In genomic region chr4:123553279-123553678, GRCh38 we compare ENCODE assay signal across 17 cellular contexts.
DNase-seq lines count a peak whose midpoint lies in the region; ATAC-seq and TF ChIP-seq lines count a peak whose summit lies in the region.
"Had no signal": no experiment of that assay in that cellular context is flagged by ENCODE, and none has a peak within 500 bp of the region (broad histone marks: within the 10 kb centered on the region; RNA-seq: fewer than 3 reads in every experiment).

No MANE protein-coding gene starts in this region.

- H3K27me3 Mint-ChIP-seq in activated CD8-positive, alpha-beta T cell treated with anti-CD3 and anti-CD28 coated beads, Interleukin-2, amount 10 ng/mL, durations not matched to agents 7 days and 5 days (ENCODE audit: low read depth) = no peaks in the 10 kb centered on the region
- H3K27me3 Mint-ChIP-seq in activated CD8-positive, alpha-beta T cell treated with anti-CD3 and anti-CD28 coated beads for 36 hours = no peaks in the 10 kb centered on the region
- no peaks in the 10 kb centered on the region for H3K27me3 Mint-ChIP-seq in dendritic cell treated with granulocyte-macrophage colony-stimulating factor and Interleukin-4, amounts not matched to agents 40 ng/mL and 50 ng/mL, for 4 days
- H3K27me3 Mint-ChIP-seq: effector memory CD8-positive, alpha-beta T cell had no signal

- H3K36me3 Mint-ChIP-seq in activated CD8-positive, alpha-beta T cell treated with anti-CD3 and anti-CD28 coated beads, Interleukin-2, amount 10 ng/mL, durations not matched to agents 7 days and 5 days (ENCODE audit: low read depth) = peaks cover 3% of the 10 kb centered on the region
- H3K36me3 Mint-ChIP-seq in activated CD8-positive, alpha-beta T cell treated with anti-CD3 and anti-CD28 coated beads for 36 hours (ENCODE audit: low read depth) = no peaks in the 10 kb centered on the region
- no peaks in the 10 kb centered on the region for H3K36me3 Mint-ChIP-seq in dendritic cell treated with granulocyte-macrophage colony-stimulating factor and Interleukin-4, amounts not matched to agents 40 ng/mL and 50 ng/mL, for 4 days (ENCODE audit: low read depth)
- no peaks in the 10 kb centered on the region for H3K36me3 Mint-ChIP-seq in stimulated activated effector memory CD8-positive, alpha-beta T cell treated with anti-CD3 and anti-CD28 coated beads, Interleukin-12 subunit alpha, Interleukin-12 subunit beta, amount 100 ng/mL, for 72 hours
- H3K36me3 Mint-ChIP-seq: T-cell had no signal

- no peak for ATAC-seq in activated CD8-positive, alpha-beta T cell treated with anti-CD3 and anti-CD28 coated beads, Interleukin-2, amount 10 ng/mL, durations not matched to agents 7 days and 5 days
- ATAC-seq in activated CD8-positive, alpha-beta T cell treated with anti-CD3 and anti-CD28 coated beads for 36 hours = no peak
- ATAC-seq in stimulated activated effector memory CD8-positive, alpha-beta T cell treated with anti-CD3 and anti-CD28 coated beads, Interleukin-12 subunit alpha, Interleukin-12 subunit beta, amount 100 ng/mL, for 72 hours = peak; percentile 32
- ATAC-seq: effector memory CD8-positive, alpha-beta T cell; left ventricle myocardium superior; T-cell had no signal

- no peaks in the 10 kb centered on the region for H3K9me3 Mint-ChIP-seq in activated CD8-positive, alpha-beta T cell treated with anti-CD3 and anti-CD28 coated beads, Interleukin-2, amount 10 ng/mL, durations not matched to agents 7 days and 5 days (ENCODE audit: insufficient read depth)
- peaks cover 9% of the 10 kb centered on the region for H3K9me3 Mint-ChIP-seq in activated CD8-positive, alpha-beta T cell treated with anti-CD3 and anti-CD28 coated beads for 36 hours
- H3K9me3 Mint-ChIP-seq in dendritic cell treated with granulocyte-macrophage colony-stimulating factor and Interleukin-4, amounts not matched to agents 40 ng/mL and 50 ng/mL, for 4 days = peaks cover 8% of the 10 kb centered on the region
- peaks cover 2% of the 10 kb centered on the region for H3K9me3 Mint-ChIP-seq in stimulated activated effector memory CD8-positive, alpha-beta T cell treated with anti-CD3 and anti-CD28 coated beads, Interleukin-12 subunit alpha, Interleukin-12 subunit beta, amount 100 ng/mL, for 72 hours
- H3K9me3 Mint-ChIP-seq: effector memory CD8-positive, alpha-beta T cell had no signal

- CTCF ChIA-PET in activated CD8-positive, alpha-beta T cell treated with anti-CD3 and anti-CD28 coated beads, Interleukin-2, amount 10 ng/mL, durations not matched to agents 7 days and 5 days (lab: Charles Lee) = interaction anchor here (1.2 to 1.3 kb wide), 2 partner anchors 11 to 153 kb away, joined by 3 to 7 read pairs; no protein-coding TSS in a partner anchor
- CTCF ChIA-PET in activated CD8-positive, alpha-beta T cell treated with anti-CD3 and anti-CD28 coated beads for 36 hours (lab: Charles Lee) = interaction anchor here (1.3 to 1.9 kb wide), 2 partner anchors 11 to 31 kb away, joined by 3 to 15 read pairs; no protein-coding TSS in a partner anchor

- TF ChIP-seq CTCF in activated CD8-positive, alpha-beta T cell treated with anti-CD3 and anti-CD28 coated beads for 36 hours (IDR thresholded peaks at IDR 0.05) = no peak
- no peak for TF ChIP-seq CTCF in GM13976 (IDR thresholded peaks at IDR 0.05; ENCODE audit: borderline replicate concordance, control extremely low read depth, extremely low read depth, insufficient read depth, missing control alignments)

- intact Hi-C loops in activated CD8-positive, alpha-beta T cell treated with anti-CD3 and anti-CD28 coated beads for 36 hours (cut with micrococcal nuclease) = no loop called here
- intact Hi-C loops in dendritic cell treated with granulocyte-macrophage colony-stimulating factor and Interleukin-4, amounts not matched to agents 40 ng/mL and 50 ng/mL, for 4 days (cut with micrococcal nuclease) = no loop called here

- in situ Hi-C loops in GM13976 (cut with MboI; ENCODE audit: low sequenced_read_pairs, unreplicated experiment) = loop anchor here (25.0 kb wide), 1 partner anchor 441 kb away; no protein-coding TSS in a partner anchor

- H3K27ac Mint-ChIP-seq in activated CD8-positive, alpha-beta T cell treated with anti-CD3 and anti-CD28 coated beads, Interleukin-2, amount 10 ng/mL, durations not matched to agents 7 days and 5 days = peak overlapping the region; percentile 31
- no peak overlapping the region for H3K27ac Mint-ChIP-seq in activated CD8-positive, alpha-beta T cell treated with anti-CD3 and anti-CD28 coated beads for 36 hours
- peak overlapping the region; percentile 16 for H3K27ac Mint-ChIP-seq in dendritic cell treated with granulocyte-macrophage colony-stimulating factor and Interleukin-4, amounts not matched to agents 40 ng/mL and 50 ng/mL, for 4 days
- peak overlapping the region; percentile 29 for H3K27ac Mint-ChIP-seq in stimulated activated effector memory CD8-positive, alpha-beta T cell treated with anti-CD3 and anti-CD28 coated beads, Interleukin-12 subunit alpha, Interleukin-12 subunit beta, amount 100 ng/mL, for 72 hours
- H3K27ac Mint-ChIP-seq: effector memory CD8-positive, alpha-beta T cell; T-cell had no signal

- POLR2A ChIA-PET in activated CD8-positive, alpha-beta T cell treated with anti-CD3 and anti-CD28 coated beads, Interleukin-2, amount 10 ng/mL, durations not matched to agents 7 days and 5 days (lab: Charles Lee) = no interaction called here
- POLR2A ChIA-PET in activated CD8-positive, alpha-beta T cell treated with anti-CD3 and anti-CD28 coated beads for 36 hours (lab: Charles Lee) = no interaction called here

- DNase-seq in activated CD8-positive, alpha-beta T cell treated with anti-CD3 and anti-CD28 coated beads, Interleukin-2, amount 10 ng/mL, durations not matched to agents 7 days and 5 days = no peak
- no peak for DNase-seq in activated CD8-positive, alpha-beta T cell treated with anti-CD3 and anti-CD28 coated beads for 36 hours
- DNase-seq in NOMO-1 treated with dmso at 0.1 percent for 144 hours (lab: John Stamatoyannopoulos, UW; ENCODE audit: unreplicated experiment) = peak; percentile 24
- no peak for DNase-seq in stimulated activated effector memory CD8-positive, alpha-beta T cell treated with anti-CD3 and anti-CD28 coated beads, Interleukin-12 subunit alpha, Interleukin-12 subunit beta, amount 100 ng/mL, for 72 hours (ENCODE audit: low spot score in 2 of 2)
- no peak for DNase-seq in NCI-H2029 treated with DMSO at 0.1 percent for 48 hours (lab: John Stamatoyannopoulos, UW)
- no peak for DNase-seq in GM13976 (ENCODE audit: low spot score)
- DNase-seq in SHP77 treated with DMSO at 0.1 percent for 48 hours (lab: John Stamatoyannopoulos, UW) = no peak
- DNase-seq: activated CD4-positive, CD25-positive, alpha-beta regulatory T cell treated with anti-CD3 and anti-CD28 coated beads, Interleukin-2, amount 50 U/mL, for 72 hours; activated gamma-delta T cell treated with Interleukin-2 at 50 U/mL for 16 hours; aorta; cerebellar nuclear complex; effector memory CD8-positive, alpha-beta T cell; left ventricle myocardium superior; NCI-H1436 treated with DMSO at 0.1 percent for 48 hours; NCI-H774; T-cell had no signal

- H3K4me3 Mint-ChIP-seq in activated CD8-positive, alpha-beta T cell treated with anti-CD3 and anti-CD28 coated beads, Interleukin-2, amount 10 ng/mL, durations not matched to agents 7 days and 5 days = no peak overlapping the region
- H3K4me3 Mint-ChIP-seq in activated CD8-positive, alpha-beta T cell treated with anti-CD3 and anti-CD28 coated beads for 36 hours = no peak overlapping the region
- no peak overlapping the region for H3K4me3 Mint-ChIP-seq in dendritic cell treated with granulocyte-macrophage colony-stimulating factor and Interleukin-4, amounts not matched to agents 40 ng/mL and 50 ng/mL, for 4 days
- no peak overlapping the region for H3K4me3 Mint-ChIP-seq in stimulated activated effector memory CD8-positive, alpha-beta T cell treated with anti-CD3 and anti-CD28 coated beads, Interleukin-12 subunit alpha, Interleukin-12 subunit beta, amount 100 ng/mL, for 72 hours
- H3K4me3 Mint-ChIP-seq: effector memory CD8-positive, alpha-beta T cell; T-cell had no signal

- peaks cover 42% of the 10 kb centered on the region for H3K4me1 Mint-ChIP-seq in activated CD8-positive, alpha-beta T cell treated with anti-CD3 and anti-CD28 coated beads, Interleukin-2, amount 10 ng/mL, durations not matched to agents 7 days and 5 days (ENCODE audit: low read depth)
- peaks cover 8% of the 10 kb centered on the region for H3K4me1 Mint-ChIP-seq in activated CD8-positive, alpha-beta T cell treated with anti-CD3 and anti-CD28 coated beads for 36 hours (ENCODE audit: low read depth)
- peaks cover 39% of the 10 kb centered on the region for H3K4me1 Mint-ChIP-seq in dendritic cell treated with granulocyte-macrophage colony-stimulating factor and Interleukin-4, amounts not matched to agents 40 ng/mL and 50 ng/mL, for 4 days (ENCODE audit: low read depth)
- H3K4me1 Mint-ChIP-seq in stimulated activated effector memory CD8-positive, alpha-beta T cell treated with anti-CD3 and anti-CD28 coated beads, Interleukin-12 subunit alpha, Interleukin-12 subunit beta, amount 100 ng/mL, for 72 hours = peaks cover 5% of the 10 kb centered on the region
- H3K4me1 Mint-ChIP-seq: T-cell had no signal
